In genomic region chr5:1037671-1038416, GRCh38 we compare ENCODE assay signal across 1 cellular context.
TF ChIP-seq lines count a peak whose summit lies in the region.

No MANE protein-coding gene starts in this region.

TF ChIP-seq in HepG2, 621 proteins besides CTCF, POLR2A, EP300 and RAD21 (continued from another document):
- TF ChIP-seq THRA (CRISPR knock-in tag; IDR thresholded peaks at IDR 0.05; ENCODE audit: borderline replicate concordance): no peak
